1 cellular context compared by ENCODE assay signal in genomic region chr1:197912739-197913494, GRCh38.
TF ChIP-seq lines count a peak whose summit lies in the region.

No MANE protein-coding gene starts in this region.

TF ChIP-seq in GM23338, 12 proteins besides CTCF, POLR2A, EP300 and RAD21 (continued from another document):
- TF ChIP-seq ZNF462 (CRISPR knock-in tag; IDR thresholded peaks at IDR 0.05): no peak
- TF ChIP-seq NANOG (IDR thresholded peaks at IDR 0.05; ENCODE audit: borderline replicate concordance): no peak
- no peak for TF ChIP-seq REST (IDR thresholded peaks at IDR 0.05; ENCODE audit: unreplicated experiment)
- no peak for TF ChIP-seq ZNF114 (CRISPR knock-in tag; IDR thresholded peaks at IDR 0.05)
- no peak for TF ChIP-seq JUNB (IDR thresholded peaks at IDR 0.05; ENCODE audit: unreplicated experiment)
- TF ChIP-seq CREB1 (CRISPR knock-in tag; IDR thresholded peaks at IDR 0.05; ENCODE audit: low read depth): no peak
- TF ChIP-seq EZH2 (IDR thresholded peaks at IDR 0.05; ENCODE audit: low read depth, unreplicated experiment): peak; percentile 97
- no peak for TF ChIP-seq ZNF331 (CRISPR knock-in tag; IDR thresholded peaks at IDR 0.05; ENCODE audit: low read depth)
- peak; percentile 74 for TF ChIP-seq EZH2phosphoT487 (IDR thresholded peaks at IDR 0.05; ENCODE audit: unreplicated experiment)
